Comparison of ENCODE assay signal across 24 cellular contexts in genomic region chr2:20130821-20131645, GRCh38.
DNase-seq lines count a peak whose midpoint lies in the region; ATAC-seq and TF ChIP-seq lines count a peak whose summit lies in the region.
"Had no signal": no experiment of that assay in that cellular context is flagged by ENCODE, and none has a peak within 500 bp of the region (broad histone marks: within the 10 kb centered on the region; RNA-seq: fewer than 3 reads in every experiment).

No MANE protein-coding gene starts in this region.

- H3K36me3 ChIP-seq in breast epithelium (no peaks in the 10 kb centered on the region), mesenchymal stem cell (ENCODE audit: control insufficient read depth in 1 of 2, insufficient read depth in 2 of 2, low read depth in 1 of 2, low read length in 2 of 2) (no peaks in the 10 kb centered on the region), upper lobe of right lung (no peaks in the 10 kb centered on the region)
- H3K36me3 ChIP-seq: gastrocnemius medialis had no signal

- ATAC-seq in upper lobe of right lung (peak; percentile 6), GM21515 (IDR thresholded peaks at IDR 0.05; ENCODE audit: unreplicated experiment) (no peak), HG03520 (IDR thresholded peaks at IDR 0.05; ENCODE audit: unreplicated experiment) (no peak)
- ATAC-seq: activated CD4-positive, alpha-beta T cell treated with anti-CD3 and anti-CD28 coated beads for 36 hours; gastrocnemius medialis; left ventricle myocardium superior; naive thymus-derived CD8-positive, alpha-beta T cell; stimulated activated naive CD8-positive, alpha-beta T cell treated with anti-CD3 and anti-CD28 coated beads, Interleukin-15, Interleukin-2, amounts not matched to agents 100 U/mL and 50 U/mL, for 24 hours had no signal

- H3K4me1 ChIP-seq in breast epithelium (no peaks in the 10 kb centered on the region), mesenchymal stem cell (ENCODE audit: control insufficient read depth, insufficient read depth, low read depth, low read length) (peaks cover 23% of the 10 kb centered on the region), upper lobe of right lung (no peaks in the 10 kb centered on the region)
- H3K4me1 ChIP-seq: gastrocnemius medialis had no signal

- H3K9ac ChIP-seq in mesenchymal stem cell (ENCODE audit: low read length): no peak overlapping the region

- in situ Hi-C loops in astrocyte of the cerebellum (cut with HindIII; ENCODE audit: low sequenced_read_pairs): no loop called here

- H2BK12ac ChIP-seq in mesenchymal stem cell (ENCODE audit: low read length in 2 of 2): peak overlapping the region in 1 of 2 experiments; percentile 57

- peak overlapping the region; percentile 36 for H2AFZ ChIP-seq in mesenchymal stem cell (ENCODE audit: low read depth, low read length)

- peak overlapping the region in 1 of 2 experiments; percentile 37 for H3K14ac ChIP-seq in mesenchymal stem cell (ENCODE audit: low read length in 2 of 2)

- DNase-seq in breast epithelium (ENCODE audit: low spot score in 2 of 2): no peak
- DNase-seq in MCF 10A (ENCODE audit: unreplicated experiment): no peak
- peak; percentile 28 for DNase-seq in astrocyte of the cerebellum (ENCODE audit: low read depth)
- no peak for DNase-seq in mesenchymal stem cell
- no peak for DNase-seq in upper lobe of right lung
- DNase-seq in stimulated activated CD4-positive, alpha-beta T cell treated with anti-CD3 and anti-CD28 coated beads, Interleukin-4, amount 100 ng/mL, for 4 hours: no peak
- DNase-seq: activated CD4-positive, alpha-beta T cell treated with anti-CD3 and anti-CD28 coated beads for 36 hours; activated CD8-positive, alpha-beta memory T cell treated with anti-CD3 and anti-CD28 coated beads, Interleukin-2, amount 50 U/mL, for 4 hours; activated effector memory CD4-positive, alpha-beta T cell treated with anti-CD3 and anti-CD28 coated beads, Interleukin-2, amount 50 U/mL, for 16 hours; anterior cingulate cortex; CD4-positive, alpha-beta memory T cell; cortex of kidney; DND-41; gastrocnemius medialis; left ventricle myocardium superior; naive thymus-derived CD8-positive, alpha-beta T cell; NCI-H2029 treated with DMSO at 0.1 percent for 48 hours; OCI-M1; stimulated activated CD4-positive, alpha-beta T cell treated with anti-CD3 and anti-CD28 coated beads, Interleukin-15, amount 100 ng/mL, for 24 hours; stimulated activated naive CD8-positive, alpha-beta T cell treated with anti-CD3 and anti-CD28 coated beads, Interleukin-15, Interleukin-2, amounts not matched to agents 100 U/mL and 50 U/mL, for 24 hours had no signal

- TF ChIP-seq CTCF in breast epithelium (IDR thresholded peaks at IDR 0.05) (no peak), MCF 10A (IDR thresholded peaks at IDR 0.05; ENCODE audit: unreplicated experiment) (no peak), astrocyte of the cerebellum (IDR thresholded peaks at IDR 0.05; ENCODE audit: low read depth, low read length, missing control alignments) (no peak), upper lobe of right lung (IDR thresholded peaks at IDR 0.05) (no peak)

- peak overlapping the region; percentile 16 to 20 for H3K27ac ChIP-seq in breast epithelium
- peak overlapping the region; percentile 86 for H3K27ac ChIP-seq in mesenchymal stem cell (ENCODE audit: low read length, poor library complexity, severe bottlenecking)
- H3K27ac ChIP-seq in upper lobe of right lung: no peak overlapping the region
- H3K27ac ChIP-seq: gastrocnemius medialis, SK-N-MC had no signal

- no peak overlapping the region for H3K4me2 ChIP-seq in mesenchymal stem cell (ENCODE audit: low read length, poor library complexity, severe bottlenecking)

- POLR2A ChIA-PET in MCF 10A (lab: Yijun Ruan, JAX): interaction anchor here (1.1 kb wide), 1 partner anchor 17 kb away, joined by 3 read pairs; no protein-coding TSS in a partner anchor

- H3K27me3 Mint-ChIP-seq in MCF 10A (ENCODE audit: insufficient read depth, unreplicated experiment): no peaks in the 10 kb centered on the region
- H3K27me3 Mint-ChIP-seq: type B pancreatic cell had no signal

- no peaks in the 10 kb centered on the region for H3K9me3 Mint-ChIP-seq in MCF 10A (ENCODE audit: unreplicated experiment)
- H3K9me3 Mint-ChIP-seq: CD4-positive, alpha-beta memory T cell; naive thymus-derived CD8-positive, alpha-beta T cell; type B pancreatic cell had no signal

- peaks cover 11% of the 10 kb centered on the region for H3K4me1 Mint-ChIP-seq in MCF 10A (ENCODE audit: insufficient read depth, unreplicated experiment)
- H3K4me1 Mint-ChIP-seq: activated CD4-positive, alpha-beta T cell treated with anti-CD3 and anti-CD28 coated beads for 36 hours; naive thymus-derived CD8-positive, alpha-beta T cell had no signal

- no TSS peak for BruUV-seq in MCF 10A (replicated peaks; lab: Mats Ljungman, UMichigan)

- H3K79me1 ChIP-seq in mesenchymal stem cell (replicated peaks; ENCODE audit: low read length, poor library complexity, severe bottlenecking): no peaks in the 10 kb centered on the region

- peak overlapping the region; percentile 20 for H2AK5ac ChIP-seq in mesenchymal stem cell (ENCODE audit: low read length, severe bottlenecking)

- no peak for TF ChIP-seq POLR2A in breast epithelium (IDR thresholded peaks at IDR 0.05)

- no peak overlapping the region for H2BK120ac ChIP-seq in mesenchymal stem cell (ENCODE audit: low read depth, low read length)

- H3K23ac ChIP-seq in mesenchymal stem cell (ENCODE audit: low read length in 2 of 2): no peak overlapping the region

- peak overlapping the region; percentile 44 for H4K91ac ChIP-seq in mesenchymal stem cell (ENCODE audit: low read length)

- H3K9me3 ChIP-seq in breast epithelium (no peaks in the 10 kb centered on the region), mesenchymal stem cell (ENCODE audit: control insufficient read depth, low read length) (no peaks in the 10 kb centered on the region), upper lobe of right lung (no peaks in the 10 kb centered on the region)
- H3K9me3 ChIP-seq: gastrocnemius medialis had no signal

- no peak overlapping the region for H3K4me3 Mint-ChIP-seq in MCF 10A (ENCODE audit: unreplicated experiment)
- H3K4me3 Mint-ChIP-seq: activated CD4-positive, alpha-beta T cell treated with anti-CD3 and anti-CD28 coated beads for 36 hours; naive thymus-derived CD8-positive, alpha-beta T cell; type B pancreatic cell had no signal

- no peak overlapping the region for H3K27ac Mint-ChIP-seq in MCF 10A (ENCODE audit: low read depth, unreplicated experiment)
- H3K27ac Mint-ChIP-seq: activated CD4-positive, alpha-beta T cell treated with anti-CD3 and anti-CD28 coated beads for 36 hours; naive thymus-derived CD8-positive, alpha-beta T cell had no signal

- H3K4me3 ChIP-seq in breast epithelium (no peak overlapping the region), astrocyte of the cerebellum (ENCODE audit: low read depth, low read length) (no peak overlapping the region), mesenchymal stem cell (ENCODE audit: insufficient read depth in 1 of 2, low read depth in 1 of 2, low read length in 2 of 2) (no peak overlapping the region), upper lobe of right lung (no peak overlapping the region)
- H3K4me3 ChIP-seq: gastrocnemius medialis, SK-N-MC had no signal

- CTCF ChIA-PET in MCF 10A (lab: Yijun Ruan, JAX): interaction anchor here (0.5 to 2.1 kb wide), 7 partner anchors 58 to 1139 kb away, joined by 3 to 9 read pairs (median 3); no protein-coding TSS in a partner anchor

- intact Hi-C loops in breast epithelium (cut with DNase I; ENCODE audit: low total_unique reads): loop anchor here (2.0 kb wide), 1 partner anchor 88 kb away; no protein-coding TSS in a partner anchor
- intact Hi-C loops in MCF 10A (cut with micrococcal nuclease): no loop called here
- intact Hi-C loops in upper lobe of right lung (cut with DNase I): no loop called here

- no peaks in the 10 kb centered on the region for H3K36me3 Mint-ChIP-seq in MCF 10A (ENCODE audit: insufficient read depth, unreplicated experiment)
- H3K36me3 Mint-ChIP-seq: CD4-positive, alpha-beta memory T cell; naive thymus-derived CD8-positive, alpha-beta T cell; type B pancreatic cell had no signal

- H2BK15ac ChIP-seq in mesenchymal stem cell (ENCODE audit: low read depth, poor library complexity, severe bottlenecking): no peak overlapping the region

- peak overlapping the region in 1 of 2 experiments; percentile 61 for H3K4ac ChIP-seq in mesenchymal stem cell (ENCODE audit: low read depth in 1 of 2, low read length in 2 of 2)

- no peak overlapping the region for H2BK5ac ChIP-seq in mesenchymal stem cell (ENCODE audit: low read depth, low read length, poor library complexity, severe bottlenecking)

- WGBS in mesenchymal stem cell: 73% methylated on average over 10 of the region's 11 CpGs

- H3K27me3 ChIP-seq in breast epithelium (no peaks in the 10 kb centered on the region), mesenchymal stem cell (ENCODE audit: control insufficient read depth in 1 of 2, insufficient read depth in 1 of 2, low read length in 2 of 2) (peaks cover 0 to 10% of the 10 kb centered on the region in 2 experiments), upper lobe of right lung (no peaks in the 10 kb centered on the region)

- H4K8ac ChIP-seq in mesenchymal stem cell (ENCODE audit: low read length): no peak overlapping the region

- H3K18ac ChIP-seq in mesenchymal stem cell (ENCODE audit: low read depth in 1 of 2, low read length in 2 of 2): peak overlapping the region in 1 of 2 experiments; percentile 78
